20 cellular contexts compared by ENCODE assay signal in genomic region chr21:41149199-41149598, GRCh38. TPM values are rescaled to one million over a fixed set of nuclear protein-coding genes. Genes with fewer than 3 reads are reported as not detected.
A peak's percentile ranks its signal among the peaks of the same experiment; 100 is the strongest.
DNase-seq lines count a peak whose midpoint lies in the region; ATAC-seq and TF ChIP-seq lines count a peak whose summit lies in the region.
"Had no signal": no experiment of that assay in that cellular context is flagged by ENCODE, and none has a peak within 500 bp of the region (broad histone marks: within the 10 kb centered on the region; RNA-seq: fewer than 3 reads in every experiment).

No MANE protein-coding gene starts in this region.

- no peaks in the 10 kb centered on the region for H3K9me3 Mint-ChIP-seq in central memory CD8-positive, alpha-beta T cell
- peaks cover 10% of the 10 kb centered on the region for H3K9me3 Mint-ChIP-seq in memory B cell

- H3K27ac Mint-ChIP-seq in central memory CD8-positive, alpha-beta T cell (ENCODE audit: low read depth), result no peak overlapping the region
- no peak overlapping the region for H3K27ac Mint-ChIP-seq in memory B cell
- H3K27ac Mint-ChIP-seq: CD4-positive, CD25-positive, alpha-beta regulatory T cell; CD8-positive, alpha-beta memory T cell had no signal

- peak; percentile 23 for DNase-seq in KG1 (lab: John Stamatoyannopoulos, UW)
- DNase-seq in central memory CD8-positive, alpha-beta T cell (ENCODE audit: low spot score in 2 of 2), result no peak
- no peak for DNase-seq in memory B cell (ENCODE audit: low spot score in 2 of 2)
- no peak for DNase-seq in sciatic nerve (ENCODE audit: low spot score)
- DNase-seq in gastrocnemius medialis, result no peak
- no peak for DNase-seq in GM10266 (ENCODE audit: extremely low spot score)
- DNase-seq in GOT3 (lab: John Stamatoyannopoulos, UW), result no peak
- DNase-seq: BE2C; C1 segment of cervical spinal cord; CD4-positive, CD25-positive, alpha-beta regulatory T cell; CD8-positive, alpha-beta memory T cell; COR-L47; DMS 273 treated with DMSO at 0.1 percent for 48 hours; DMS53; DND-41; EL; GM23248; HCEC 1CT; IMR-90 had no signal

- no peak for TF ChIP-seq POLR2A in gastrocnemius medialis (IDR thresholded peaks at IDR 0.05)

- H3K27me3 ChIP-seq in gastrocnemius medialis, result no peaks in the 10 kb centered on the region
- H3K27me3 ChIP-seq: BE2C had no signal

- no peak overlapping the region for H3K27ac ChIP-seq in gastrocnemius medialis
- H3K27ac ChIP-seq: GM23248 had no signal

- H3K36me3 ChIP-seq in gastrocnemius medialis, result no peaks in the 10 kb centered on the region
- H3K36me3 ChIP-seq: BE2C had no signal

- in situ Hi-C loops in gastrocnemius medialis (cut with MboI; ENCODE audit: low sequenced_read_pairs in 4 of 4), result no loop called here

- peak; percentile 40 for ATAC-seq in central memory CD8-positive, alpha-beta T cell (replicated peaks; ENCODE audit: extremely low read depth, poor library complexity, severe bottlenecking)
- peak; percentile 4 for ATAC-seq in memory B cell (ENCODE audit: low read depth)
- ATAC-seq in sciatic nerve, result peak; percentile 39
- ATAC-seq in gastrocnemius medialis, result no peak

- H3K4me3 ChIP-seq in gastrocnemius medialis, result no peak overlapping the region
- H3K4me3 ChIP-seq: GM23248 had no signal

- TF ChIP-seq CTCF in gastrocnemius medialis (IDR thresholded peaks at IDR 0.05 in 4 of 5, conservative IDR thresholded peaks at IDR 0.05 in 1 of 5) (no peak), GM10266 (IDR thresholded peaks at IDR 0.05; ENCODE audit: control insufficient read depth, insufficient read depth, low read depth, missing control alignments) (no peak)

- H3K4me1 ChIP-seq in gastrocnemius medialis, result no peaks in the 10 kb centered on the region
- H3K4me1 ChIP-seq: BE2C had no signal

- H3K36me3 Mint-ChIP-seq in central memory CD8-positive, alpha-beta T cell (ENCODE audit: insufficient read depth), result no peaks in the 10 kb centered on the region
- peaks cover 5% of the 10 kb centered on the region for H3K36me3 Mint-ChIP-seq in memory B cell
- H3K36me3 Mint-ChIP-seq: CD4-positive, CD25-positive, alpha-beta regulatory T cell; CD8-positive, alpha-beta memory T cell had no signal

- peaks cover 22% of the 10 kb centered on the region for H3K27me3 Mint-ChIP-seq in central memory CD8-positive, alpha-beta T cell
- H3K27me3 Mint-ChIP-seq in memory B cell, result peaks cover 11% of the 10 kb centered on the region
- H3K27me3 Mint-ChIP-seq: CD4-positive, CD25-positive, alpha-beta regulatory T cell had no signal

- no peaks in the 10 kb centered on the region for H3K9me3 ChIP-seq in gastrocnemius medialis

- intact Hi-C loops in sciatic nerve (cut with DNase I) (no loop called here), gastrocnemius medialis (cut with DNase I; ENCODE audit: low total_unique reads) (no loop called here)

- no peaks in the 10 kb centered on the region for H3K4me1 Mint-ChIP-seq in central memory CD8-positive, alpha-beta T cell
- H3K4me1 Mint-ChIP-seq in memory B cell, result peaks cover 7% of the 10 kb centered on the region
- H3K4me1 Mint-ChIP-seq: CD4-positive, CD25-positive, alpha-beta regulatory T cell; CD8-positive, alpha-beta memory T cell had no signal

- no peak overlapping the region for H3K4me3 Mint-ChIP-seq in central memory CD8-positive, alpha-beta T cell
- no peak overlapping the region for H3K4me3 Mint-ChIP-seq in memory B cell
- H3K4me3 Mint-ChIP-seq: CD4-positive, CD25-positive, alpha-beta regulatory T cell; CD8-positive, alpha-beta memory T cell had no signal

RNA-seq across cellular contexts. Expression of gene BACE2, which starts 18.8 kb away (rescaled TPM):
- total RNA-seq in sciatic nerve (103 TPM), gastrocnemius medialis (10 to 100 TPM in 1 of 4 donors, 1 to 10 TPM in 3; 7.5 to 17.5 (median 9.3) TPM)
- total RNA-seq: G401 had no signal

Comparison
In these comparisons a context has a peak if more than half of its experiments do, and no peak if none do; other contexts are left out.
1. ATAC-seq: peak in central memory CD8-positive, alpha-beta T cell (single experiment), memory B cell (single experiment) and sciatic nerve (single experiment); none in gastrocnemius medialis (0 of 2).